25 cellular contexts compared by ENCODE assay signal in genomic region chr12:128861226-128862016, GRCh38. TPM values are rescaled to one million over a fixed set of nuclear protein-coding genes. Genes with fewer than 3 reads are reported as not detected.
A peak's percentile ranks its signal among the peaks of the same experiment; 100 is the strongest.
DNase-seq lines count a peak whose midpoint lies in the region; ATAC-seq and TF ChIP-seq lines count a peak whose summit lies in the region.
"Had no signal": no experiment of that assay in that cellular context is flagged by ENCODE, and none has a peak within 500 bp of the region (broad histone marks: within the 10 kb centered on the region; RNA-seq: fewer than 3 reads in every experiment).

No MANE protein-coding gene starts in this region.

- no peaks in the 10 kb centered on the region for H3K9me3 ChIP-seq in Panc1 (ENCODE audit: control insufficient read depth, insufficient read depth, low read depth, low read length)
- no peaks in the 10 kb centered on the region for H3K9me3 ChIP-seq in tibial artery

- peaks cover 26% of the 10 kb centered on the region for H3K4me1 Mint-ChIP-seq in neural crest cell

- H3K27me3 Mint-ChIP-seq in neural crest cell (ENCODE audit: low read depth), result no peaks in the 10 kb centered on the region

- H3K4me1 ChIP-seq in Panc1 (ENCODE audit: control insufficient read depth, insufficient read depth, low read length) (no peaks in the 10 kb centered on the region), tibial artery (no peaks in the 10 kb centered on the region)

- H3K36me3 ChIP-seq in Panc1 (ENCODE audit: control insufficient read depth, insufficient read depth, low read length) (no peaks in the 10 kb centered on the region), tibial artery (no peaks in the 10 kb centered on the region)

- H3K27ac Mint-ChIP-seq in neural crest cell (ENCODE audit: unreplicated experiment), result peak overlapping the region; percentile 76
- H3K27ac Mint-ChIP-seq: CD8-positive, alpha-beta T cell had no signal

- ATAC-seq in Panc1 (peak; percentile 40; the same call in 1 of the 2 replicates), left lobe of liver (peak; percentile 82), HG02870 (IDR thresholded peaks at IDR 0.05; ENCODE audit: unreplicated experiment) (no peak)
- ATAC-seq: CD8-positive, alpha-beta T cell; K562 had no signal

- no peak overlapping the region for H3K27ac ChIP-seq in Panc1 (ENCODE audit: low read length)
- no peak overlapping the region for H3K27ac ChIP-seq in tibial artery
- H3K27ac ChIP-seq: RWPE1 had no signal

- POLR2A ChIA-PET in Panc1 (lab: Charles Lee), result no interaction called here

- DNase-seq in Panc1 (ENCODE audit: low read depth, low spot score) (no peak), left lobe of liver (ENCODE audit: low spot score) (peak; percentile 88), neural crest cell (ENCODE audit: low read depth, low spot score) (no peak), tibial artery (no peak), retina (no peak), GM13976 (ENCODE audit: low spot score) (no peak)
- DNase-seq: C1 segment of cervical spinal cord; Calu3; CD8-positive, alpha-beta T cell; DMS79 treated with DMSO at 0.1 percent for 48 hours; GF-D8; H7; Kasumi-1; NCI-H1105; NCI-H1436 treated with DMSO at 0.1 percent for 48 hours; NCI-H1930; NCI-H446 treated with DMSO at 0.1 percent for 48 hours; NCI-H526 treated with DMSO at 0.1 percent for 48 hours; SHP77 had no signal

- H3K9me3 Mint-ChIP-seq in neural crest cell, result peaks cover under 1% of the 10 kb centered on the region
- H3K9me3 Mint-ChIP-seq: CD8-positive, alpha-beta T cell had no signal

- intact Hi-C loops in Panc1 (cut with micrococcal nuclease; ENCODE audit: unreplicated experiment), result no loop called here
- intact Hi-C loops in tibial artery (cut with DNase I; ENCODE audit: low total_unique reads), result no loop called here

- no peak for TF ChIP-seq CTCF in Panc1 (IDR thresholded peaks at IDR 0.05)
- TF ChIP-seq CTCF in neural crest cell (conservative IDR thresholded peaks at IDR 0.05), result no peak
- no peak for TF ChIP-seq CTCF in tibial artery (IDR thresholded peaks at IDR 0.05)
- no peak for TF ChIP-seq CTCF in GM13976 (IDR thresholded peaks at IDR 0.05; ENCODE audit: borderline replicate concordance, control extremely low read depth, extremely low read depth, insufficient read depth, missing control alignments)

- peaks cover 6% of the 10 kb centered on the region for H3K36me3 Mint-ChIP-seq in neural crest cell (ENCODE audit: low read depth)
- H3K36me3 Mint-ChIP-seq: CD8-positive, alpha-beta T cell had no signal

- H3K4me3 ChIP-seq in Panc1 (ENCODE audit: low read depth in 2 of 2, low read length in 2 of 2), result no peak overlapping the region
- no peak overlapping the region for H3K4me3 ChIP-seq in tibial artery
- H3K4me3 ChIP-seq: K562 had no signal

- CTCF ChIA-PET in Panc1 (lab: Charles Lee), result no interaction called here

- H3K4me3 Mint-ChIP-seq in neural crest cell, result no peak overlapping the region
- H3K4me3 Mint-ChIP-seq: CD8-positive, alpha-beta T cell had no signal

- H3K27me3 ChIP-seq in Panc1 (ENCODE audit: control insufficient read depth, insufficient read depth, low read length) (no peaks in the 10 kb centered on the region), tibial artery (peaks cover 0 to 7% of the 10 kb centered on the region in 2 donors)

- in situ Hi-C loops in Panc1 (cut with HindIII; ENCODE audit: low pct_unique_long_range_greater_than_20kb, low sequenced_read_pairs), result no loop called here
- in situ Hi-C loops in GM13976 (cut with MboI; ENCODE audit: low sequenced_read_pairs, unreplicated experiment), result no loop called here

- BruUV-seq in Panc1 (replicated peaks; lab: Mats Ljungman, UMichigan), result no TSS peak

RNA-seq across cellular contexts. Expression of gene GLT1D1, which starts 8.1 kb away (rescaled TPM):
- total RNA-seq in Panc1 (2021; ENCODE audit: unreplicated experiment) (not detected), left lobe of liver (15.9 TPM), neural crest cell (7.4 and 8.6 TPM in 2 replicates)
- polyA plus RNA-seq in Panc1 (2012; ENCODE audit: insufficient read length), result not detected
- total RNA-seq: A673; Calu3; CD8-positive, alpha-beta T cell; HT-29; M059J had no signal
- polyA plus RNA-seq: K562 had no signal

RNA-seq across cellular contexts. Expression of gene SLC15A4, which starts 37.7 kb away (rescaled TPM):
- total RNA-seq in Panc1 (2021; ENCODE audit: unreplicated experiment) (29.1 TPM), left lobe of liver (11.8 TPM), neural crest cell (19.4 TPM in 2 replicates)
- polyA plus RNA-seq in Panc1 (2012; ENCODE audit: insufficient read length), result 23.2 TPM
